In the genomic region with DNA sequence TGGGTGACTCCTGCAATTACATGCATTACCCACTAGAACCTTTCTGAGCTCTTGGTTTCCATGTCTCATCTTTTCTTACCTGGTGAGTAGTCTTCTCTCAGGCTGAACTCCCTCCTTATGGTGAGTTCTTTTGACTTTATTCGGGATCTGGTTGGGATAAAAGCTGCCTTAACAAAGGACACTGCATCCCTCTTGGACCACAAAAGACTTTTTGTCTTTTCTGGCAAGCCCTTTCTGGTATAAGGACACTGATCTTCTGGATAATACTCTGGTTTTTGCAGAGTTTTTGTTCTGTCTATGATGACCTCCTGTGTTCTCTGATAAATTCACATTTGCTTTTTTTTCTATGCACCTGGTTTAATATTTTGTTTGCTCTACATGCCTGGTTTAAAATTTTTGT, we compare ENCODE assay signal across 21 cellular contexts.
"Had no signal": no experiment of that assay in that cellular context is flagged by ENCODE, and none has a peak within 500 bp of the region (broad histone marks: within the 10 kb centered on the region; RNA-seq: fewer than 3 reads in every experiment).

No MANE protein-coding gene starts in this region.

- H3K36me3 ChIP-seq: breast epithelium, esophagus muscularis mucosa, gastroesophageal sphincter, heart left ventricle, spleen, thyroid gland, upper lobe of right lung had no signal

- H3K27ac ChIP-seq: breast epithelium, coronary artery, esophagus muscularis mucosa, gastroesophageal sphincter, heart left ventricle, spleen, thyroid gland, upper lobe of right lung had no signal

- DNase-seq: activated CD4-positive, alpha-beta T cell treated with anti-CD3 and anti-CD28 coated beads for 4 hours; activated CD4-positive, alpha-beta T cell treated with anti-CD3 and anti-CD28 coated beads, Interleukin-2, amount 50 U/mL, for 48 hours; activated CD4-positive, CD25-positive, alpha-beta regulatory T cell; activated naive CD4-positive, alpha-beta T cell treated with Interleukin-2 at 50 U/mL for 16 hours; activated naive CD8-positive, alpha-beta T cell treated with anti-CD3 and anti-CD28 coated beads for 36 hours; activated T-cell treated with anti-CD3 and anti-CD28 coated beads, Interleukin-2, amount 50 U/mL, for 48 hours; effector CD8-positive, alpha-beta T cell; heart left ventricle; islet precursor cell; left colon; naive thymus-derived CD8-positive, alpha-beta T cell; spleen; stimulated activated CD4-positive, alpha-beta T cell treated with anti-CD3 and anti-CD28 coated beads, Interleukin-4, amount 100 ng/mL, for 1 hour; stimulated activated naive CD4-positive, alpha-beta T cell treated with Interleukin-2 at 50 U/mL for 16 hours; T-helper 17 cell; thyroid gland; upper lobe of right lung had no signal

- H3K4me3 ChIP-seq: breast epithelium, coronary artery, esophagus muscularis mucosa, gastroesophageal sphincter, heart left ventricle, spleen, thyroid gland, upper lobe of right lung had no signal

- H3K4me1 ChIP-seq: breast epithelium, esophagus muscularis mucosa, gastroesophageal sphincter, heart left ventricle, spleen, thyroid gland, upper lobe of right lung had no signal

- ATAC-seq: gastroesophageal sphincter; heart left ventricle; left colon; naive thymus-derived CD8-positive, alpha-beta T cell; T-helper 17 cell; upper lobe of right lung had no signal

- H3K9me3 ChIP-seq: breast epithelium, esophagus muscularis mucosa, gastroesophageal sphincter, thyroid gland, upper lobe of right lung had no signal

- H3K27me3 ChIP-seq: breast epithelium, esophagus muscularis mucosa, gastroesophageal sphincter, heart left ventricle, spleen, thyroid gland, upper lobe of right lung had no signal
